In genomic region chr4:98686847-98687246, GRCh38 we compare ENCODE assay signal across 1 cellular context.
TF ChIP-seq lines count a peak whose summit lies in the region.

No MANE protein-coding gene starts in this region.

TF ChIP-seq in K562, 482 proteins besides CTCF, POLR2A, EP300 and RAD21 (continued from another document and continues in another):
- TF ChIP-seq HOMEZ (CRISPR knock-in tag; IDR thresholded peaks at IDR 0.05) (no peak), MLX (CRISPR knock-in tag; conservative IDR thresholded peaks at IDR 0.05) (no peak), FIP1L1 (IDR thresholded peaks at IDR 0.05; ENCODE audit: low read depth, low read length, poor library complexity, severe bottlenecking) (no peak), BCOR (IDR thresholded peaks at IDR 0.05) (peak; percentile 17; the same call in 1 of the 2 replicates), GTF3C2 (IDR thresholded peaks at IDR 0.05; ENCODE audit: borderline replicate concordance, extremely low read depth, insufficient read length) (no peak), ZFP30 (CRISPR knock-in tag; IDR thresholded peaks at IDR 0.05; ENCODE audit: borderline replicate concordance) (no peak), BACH1 (tag; IDR thresholded peaks at IDR 0.05) (no peak), TCF7L2 (IDR thresholded peaks at IDR 0.05; ENCODE audit: low read depth, low read length) (no peak), SMARCE1 (IDR thresholded peaks at IDR 0.05) (peak; percentile 74), ZSCAN32 (CRISPR knock-in tag; IDR thresholded peaks at IDR 0.05) (no peak), ZBTB11 (CRISPR knock-in tag; IDR thresholded peaks at IDR 0.05) (peak in 1 of 3 experiments; percentile 50; a peak in 1 of 6 replicates), ZBTB9 (CRISPR knock-in tag; IDR thresholded peaks at IDR 0.05) (no peak), MTA1 (IDR thresholded peaks at IDR 0.05; ENCODE audit: borderline replicate concordance) (peak; percentile 58; the same call in 1 of the 2 replicates), RBM14 (IDR thresholded peaks at IDR 0.05; ENCODE audit: borderline replicate concordance, insufficient read depth, low read depth, low read length) (no peak), KAT7 (CRISPR knock-in tag; IDR thresholded peaks at IDR 0.05; ENCODE audit: borderline replicate concordance) (no peak), CXXC5 (CRISPR knock-in tag; IDR thresholded peaks at IDR 0.05) (peak; percentile 35; the same call in 1 of the 2 replicates), CBX2 (IDR thresholded peaks at IDR 0.05; ENCODE audit: insufficient read depth, low read length, poor library complexity, severe bottlenecking) (no peak), FUS (optimal IDR thresholded peaks at IDR 0.05; ENCODE audit: low read depth, low read length) (no peak), ARID3A (IDR thresholded peaks at IDR 0.05; ENCODE audit: borderline replicate concordance, low read depth, low read length) (peak; percentile 87; the same call in 1 of the 2 replicates), POLR2AphosphoS5 (IDR thresholded peaks at IDR 0.05; ENCODE audit: control insufficient read depth, insufficient read depth, low read depth, low read length) (peak; percentile 90), DIDO1 (tag; IDR thresholded peaks at IDR 0.05; ENCODE audit: low read depth) (no peak), MNT (conservative IDR thresholded peaks at IDR 0.05) (no peak), KLF6 (CRISPR knock-in tag; IDR thresholded peaks at IDR 0.05; ENCODE audit: borderline replicate concordance) (no peak), TBP (optimal IDR thresholded peaks at IDR 0.05; ENCODE audit: low read depth, low read length) (no peak), NKRF (IDR thresholded peaks at IDR 0.05; ENCODE audit: borderline replicate concordance) (no peak), STAT5A (IDR thresholded peaks at IDR 0.05; ENCODE audit: borderline replicate concordance, low read length) (peak; percentile 86), RBM25 (IDR thresholded peaks at IDR 0.05; ENCODE audit: low read depth, low read length, severe bottlenecking) (no peak), ARID1B (IDR thresholded peaks at IDR 0.05) (peak; percentile 95), SRSF3 (IDR thresholded peaks at IDR 0.05; ENCODE audit: insufficient read depth, low read length) (no peak), KDM4B (IDR thresholded peaks at IDR 0.05; ENCODE audit: borderline replicate concordance in 2 of 2, low read depth in 1 of 2) (no peak), ZNF12 (CRISPR knock-in tag; IDR thresholded peaks at IDR 0.05) (no peak), ZFPM2 (CRISPR knock-in tag; IDR thresholded peaks at IDR 0.05) (no peak), EP400 (IDR thresholded peaks at IDR 0.05) (no peak), HMGN3 (IDR thresholded peaks at IDR 0.05; ENCODE audit: borderline replicate concordance, extremely low read depth, insufficient read length, low read depth, low read length) (peak; percentile 58), ZNF75A (CRISPR knock-in tag; IDR thresholded peaks at IDR 0.05) (no peak), ELK1 (CRISPR knock-in tag; IDR thresholded peaks at IDR 0.05) (no peak), RFX5 (IDR thresholded peaks at IDR 0.05; ENCODE audit: low read depth, low read length) (no peak), KDM1A (IDR thresholded peaks at IDR 0.05) (peak; percentile 72 to 77), SMAD2 (IDR thresholded peaks at IDR 0.05; ENCODE audit: low read depth, low read length) (no peak), ARID2 (IDR thresholded peaks at IDR 0.05) (no peak), BRCA1 (IDR thresholded peaks at IDR 0.05) (no peak), BRCA1 (CRISPR knock-in tag; IDR thresholded peaks at IDR 0.05) (no peak), TCF7 (IDR thresholded peaks at IDR 0.05; ENCODE audit: borderline replicate concordance) (0 out of 2 replicates have a peak, but pooled peaks have one; percentile 46), CCNT2 (IDR thresholded peaks at IDR 0.05; ENCODE audit: borderline replicate concordance, extremely low read depth, insufficient read length, low read depth, low read length) (peak; percentile 92), KLF13 (tag; IDR thresholded peaks at IDR 0.05; ENCODE audit: borderline replicate concordance, low read depth) (no peak), PHF8 (IDR thresholded peaks at IDR 0.05; ENCODE audit: borderline replicate concordance, low read length) (no peak), ZBTB34 (CRISPR knock-in tag; IDR thresholded peaks at IDR 0.05) (no peak), PURB (CRISPR knock-in tag; IDR thresholded peaks at IDR 0.05; ENCODE audit: low read depth) (no peak), XRCC4 (IDR thresholded peaks at IDR 0.05; ENCODE audit: extremely low read depth, insufficient read depth, insufficient read length) (no peak)
